ENCODE assay signal across 9 cellular contexts in genomic region chr12:122028601-122029560, GRCh38. TPM values are rescaled to one million over a fixed set of nuclear protein-coding genes. Genes with fewer than 3 reads are reported as not detected.
DNase-seq lines count a peak whose midpoint lies in the region; ATAC-seq and TF ChIP-seq lines count a peak whose summit lies in the region.
"Had no signal": no experiment of that assay in that cellular context is flagged by ENCODE, and none has a peak within 500 bp of the region (broad histone marks: within the 10 kb centered on the region; RNA-seq: fewer than 3 reads in every experiment).

No MANE protein-coding gene starts in this region.

- ATAC-seq in left lobe of liver (peak; percentile 20), GM19023 (IDR thresholded peaks at IDR 0.05; ENCODE audit: unreplicated experiment) (no peak)

- peak; percentile 46 for DNase-seq in stimulated activated naive CD4-positive, alpha-beta T cell treated with Interleukin-2 at 50 U/mL for 16 hours (lab: John Stamatoyannopoulos, UW)
- DNase-seq in stimulated activated naive CD4-positive, alpha-beta T cell (lab: John Stamatoyannopoulos, UW): no peak
- DNase-seq in left lobe of liver (ENCODE audit: low spot score): no peak
- DNase-seq in 8988T: no peak
- DNase-seq in NCI-H226: no peak
- no peak for DNase-seq in COLO829 (ENCODE audit: low spot score)
- DNase-seq: Calu3 had no signal

- 0 out of 2 replicates have a peak, but pooled peaks have one; percentile 16 for TF ChIP-seq POLR2A in Raji (IDR thresholded peaks at IDR 0.05; ENCODE audit: insufficient read depth, low read depth, low read length)

RNA-seq across cellular contexts. Expression of gene BCL7A, which starts 7.2 kb away (rescaled TPM):
- total RNA-seq in left lobe of liver: 5.2 TPM

RNA-seq across cellular contexts. Expression of gene MLXIP, which starts 49.7 kb away (rescaled TPM):
- 19.0 TPM for total RNA-seq in left lobe of liver
